In genomic region chr15:67945951-67946700, GRCh38 we compare ENCODE assay signal across 8 cellular contexts.
DNase-seq lines count a peak whose midpoint lies in the region; ATAC-seq and TF ChIP-seq lines count a peak whose summit lies in the region.

No MANE protein-coding gene starts in this region.

- no peaks in the 10 kb centered on the region for H4K20me1 ChIP-seq in HCT116 (ENCODE audit: insufficient read depth)

- no peak for TF ChIP-seq EP300 in gastroesophageal sphincter (IDR thresholded peaks at IDR 0.05)

- RAD21 ChIA-PET in HCT116 (lab: Charles Lee; ENCODE audit: low non-redundant PET in 1 of 2, low total read pairs in 2 of 2, uncharacterized antibody in 2 of 2, unreplicated experiment in 2 of 2): no interaction called here

- TF ChIP-seq POLR2A in HCT116 (IDR thresholded peaks at IDR 0.05; ENCODE audit: borderline replicate concordance, extremely low read depth, insufficient read depth, insufficient read length) (no peak), gastroesophageal sphincter (IDR thresholded peaks at IDR 0.05) (no peak)

- H3K9me3 ChIP-seq in HCT116 (ENCODE audit: control insufficient read depth in 1 of 2, insufficient read depth in 1 of 2, low read depth in 1 of 2, low read length in 2 of 2) (no peaks in the 10 kb centered on the region), T-helper 17 cell (ENCODE audit: control insufficient read depth, low read length, poor library complexity, severe bottlenecking) (no peaks in the 10 kb centered on the region), gastroesophageal sphincter (no peaks in the 10 kb centered on the region)

- peak overlapping the region; percentile 36 for H3K4me2 ChIP-seq in HCT116 (ENCODE audit: low read length)

- H3K27me3 ChIP-seq in HCT116 (ENCODE audit: insufficient read depth, low read length) (no peaks in the 10 kb centered on the region), gastroesophageal sphincter (no peaks in the 10 kb centered on the region)

- no peaks in the 10 kb centered on the region for H3K36me3 Mint-ChIP-seq in T-helper 17 cell (ENCODE audit: low read depth)

- H3K4me1 ChIP-seq in HCT116 (ENCODE audit: control insufficient read depth in 1 of 2, insufficient read depth in 2 of 2, low read length in 2 of 2): peaks cover 21 to 27% of the 10 kb centered on the region in 2 experiments
- peaks cover 0 to 35% (median 11%) of the 10 kb centered on the region in 3 donors for H3K4me1 ChIP-seq in gastroesophageal sphincter

- intact Hi-C loops in HCT116 (cut with micrococcal nuclease): no loop called here

- POLR2A ChIA-PET in HCT116 (lab: Charles Lee): interaction anchor here (1.0 kb wide), 1 partner anchor 15 kb away, joined by 5 read pairs; no protein-coding TSS in a partner anchor

- TF ChIP-seq CTCF in HCT116 (IDR thresholded peaks at IDR 0.05 in 2 of 3, conservative IDR thresholded peaks at IDR 0.05 in 1 of 3; ENCODE audit: borderline replicate concordance in 1 of 3, insufficient read depth in 1 of 3, low read depth in 2 of 3, low read length in 2 of 3) (no peak), gastroesophageal sphincter (IDR thresholded peaks at IDR 0.05) (no peak)

- no peak for TF ChIP-seq RAD21 in HCT116 (IDR thresholded peaks at IDR 0.05; ENCODE audit: low read depth)

- peaks cover 9% of the 10 kb centered on the region for H3K4me1 Mint-ChIP-seq in T-helper 17 cell

- H3K9ac ChIP-seq in HCT116 (ENCODE audit: low read length): no peak overlapping the region; the same call in 1 of the 2 replicates

- peak overlapping the region; percentile 71 for H3K4me3 Mint-ChIP-seq in T-helper 17 cell

- no peak overlapping the region for H3K27ac ChIP-seq in HCT116 (ENCODE audit: low read depth, low read length)
- peak overlapping the region in 3 of 4 donors; percentile 25 to 82 (median 35) for H3K27ac ChIP-seq in gastroesophageal sphincter

- H3K9me2 ChIP-seq in HCT116 (ENCODE audit: insufficient read depth): no peaks in the 10 kb centered on the region

- peak overlapping the region; percentile 57 for H3K27ac Mint-ChIP-seq in T-helper 17 cell

- CTCF ChIA-PET in HCT116 (lab: Charles Lee): no interaction called here

- H3K79me2 ChIP-seq in HCT116 (ENCODE audit: insufficient read depth, low read length): no peaks in the 10 kb centered on the region

- H3K36me3 ChIP-seq in HCT116 (ENCODE audit: control insufficient read depth in 1 of 2, insufficient read depth in 2 of 2, low read length in 2 of 2): no peaks in the 10 kb centered on the region
- H3K36me3 ChIP-seq in gastroesophageal sphincter: no peaks in the 10 kb centered on the region

- peaks cover 5% of the 10 kb centered on the region for H3K27me3 Mint-ChIP-seq in T-helper 17 cell

- DNase-seq in HCT116 (ENCODE audit: low read depth, low spot score) (no peak), T-helper 17 cell (no peak), smooth muscle cell of the brain vasculature (ENCODE audit: low read depth, low spot score) (peak; percentile 58), NCI-H2227 (lab: John Stamatoyannopoulos, UW; ENCODE audit: unreplicated experiment) (no peak), NCI-H2171 treated with DMSO at 0.1 percent for 48 hours (lab: John Stamatoyannopoulos, UW) (no peak), DMS 273 treated with DMSO at 0.1 percent for 48 hours (lab: John Stamatoyannopoulos, UW) (no peak)
- DNase-seq in stimulated activated CD4-positive, alpha-beta T cell treated with anti-CD3 and anti-CD28 coated beads, Interleukin-4, amount 100 ng/mL, for 1 hour: no peak

- peak overlapping the region; percentile 23 for H2AFZ ChIP-seq in HCT116 (ENCODE audit: low read depth, low read length, poor library complexity, severe bottlenecking)

- no peak overlapping the region for H3K4me3 ChIP-seq in HCT116 (replicated peaks in 1 of 2; ENCODE audit: low read depth in 1 of 2, low read length in 2 of 2)
- no peak overlapping the region for H3K4me3 ChIP-seq in gastroesophageal sphincter

- 80 to 90% methylated on average over 1 to 2 of the region's 6 CpGs for WGBS in gastroesophageal sphincter (ENCODE audit: low coverage in 1 of 2), 2 donors

- no TSS peak for BruUV-seq in HCT116 (replicated peaks; lab: Mats Ljungman, UMichigan)

- ATAC-seq in HCT116: peak; percentile 85
- no peak for ATAC-seq in T-helper 17 cell
- ATAC-seq in gastroesophageal sphincter: peak; percentile 20

TF ChIP-seq in HCT116, 20 proteins besides CTCF, POLR2A, EP300 and RAD21:
- TF ChIP-seq EGR1 (IDR thresholded peaks at IDR 0.05; ENCODE audit: low read depth) (no peak), TCF7L2 (IDR thresholded peaks at IDR 0.05; ENCODE audit: borderline replicate concordance, extremely low read depth, insufficient read depth, insufficient read length) (peak; percentile 73), POLR2AphosphoS5 (IDR thresholded peaks at IDR 0.05; ENCODE audit: low read depth, low read length) (no peak), SP1 (IDR thresholded peaks at IDR 0.05; ENCODE audit: low read depth) (no peak), JUND (IDR thresholded peaks at IDR 0.05) (no peak), EZH2 (IDR thresholded peaks at IDR 0.05) (no peak), MAX (IDR thresholded peaks at IDR 0.05) (peak; percentile 26; the same call in 1 of the 2 replicates)
